9 cellular contexts compared by ENCODE assay signal in the genomic region with DNA sequence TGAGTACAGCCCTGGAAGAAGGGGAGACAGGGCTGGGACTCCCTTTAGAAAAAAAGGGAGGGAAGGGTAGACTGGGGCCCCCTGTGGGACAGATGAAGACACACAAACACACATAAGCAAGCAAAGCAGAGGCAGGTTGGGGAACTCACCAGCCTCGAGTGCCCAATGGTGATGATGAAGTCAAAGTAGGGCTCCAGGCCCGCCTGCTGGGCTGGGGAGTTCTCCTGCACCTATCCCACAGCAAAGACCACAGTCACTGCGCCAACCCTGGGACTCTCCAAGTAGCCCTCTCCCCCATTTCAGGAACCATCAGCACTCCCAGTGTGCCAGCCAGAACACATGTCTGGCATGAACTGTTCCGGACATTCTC. TPM values are rescaled to one million over a fixed set of nuclear protein-coding genes. Genes with fewer than 3 reads are reported as not detected.
DNase-seq lines count a peak whose midpoint lies in the region; ATAC-seq and TF ChIP-seq lines count a peak whose summit lies in the region.
"Had no signal": no experiment of that assay in that cellular context is flagged by ENCODE, and none has a peak within 500 bp of the region (broad histone marks: within the 10 kb centered on the region; RNA-seq: fewer than 3 reads in every experiment).

No MANE protein-coding gene starts in this region.

- intact Hi-C loops in tibial artery (cut with DNase I; ENCODE audit: low total_unique reads): no loop called here

- no peaks in the 10 kb centered on the region for H3K36me3 Mint-ChIP-seq in activated naive CD8-positive, alpha-beta T cell treated with anti-CD3 and anti-CD28 coated beads, Interleukin-2, amount 50 U/mL, for 24 hours (ENCODE audit: low read depth)
- no peaks in the 10 kb centered on the region for H3K36me3 Mint-ChIP-seq in activated naive CD8-positive, alpha-beta T cell treated with anti-CD3 and anti-CD28 coated beads for 36 hours

- ATAC-seq in activated naive CD8-positive, alpha-beta T cell treated with anti-CD3 and anti-CD28 coated beads, Interleukin-2, amount 50 U/mL, for 24 hours: no peak

- no peaks in the 10 kb centered on the region for H3K27me3 Mint-ChIP-seq in activated naive CD8-positive, alpha-beta T cell treated with anti-CD3 and anti-CD28 coated beads, Interleukin-2, amount 50 U/mL, for 24 hours
- no peaks in the 10 kb centered on the region for H3K27me3 Mint-ChIP-seq in activated naive CD8-positive, alpha-beta T cell treated with anti-CD3 and anti-CD28 coated beads for 36 hours

- peaks cover 0 to 53% (median 40%) of the 10 kb centered on the region in 4 donors for H3K4me1 ChIP-seq in tibial artery

- no peaks in the 10 kb centered on the region for H3K27me3 ChIP-seq in tibial artery
- H3K27me3 ChIP-seq: BLaER1 treated with 17β-estradiol and CSF1 and Interleukin-3, amounts not matched to agents 10 nM and 100 nM had no signal

- TF ChIP-seq CTCF in cardiac fibroblast (IDR thresholded peaks at IDR 0.05; ENCODE audit: low read depth, low read length): peak; percentile 7
- TF ChIP-seq CTCF in tibial artery (IDR thresholded peaks at IDR 0.05): no peak

- H3K27ac ChIP-seq in tibial artery: peak overlapping the region; percentile 9 to 17
- H3K27ac ChIP-seq: VCaP had no signal

- no peak for DNase-seq in activated naive CD8-positive, alpha-beta T cell treated with anti-CD3 and anti-CD28 coated beads, Interleukin-2, amount 50 U/mL, for 24 hours
- DNase-seq in activated naive CD8-positive, alpha-beta T cell treated with anti-CD3 and anti-CD28 coated beads for 36 hours: no peak
- DNase-seq in cardiac fibroblast (ENCODE audit: low read depth in 2 of 2) (no peak), tibial artery (no peak), HCEC 1CT (no peak), NCI-H1105 (lab: John Stamatoyannopoulos, UW) (no peak)
- DNase-seq: anterior cingulate cortex had no signal

- peak overlapping the region; percentile 9 for H3K27ac Mint-ChIP-seq in activated naive CD8-positive, alpha-beta T cell treated with anti-CD3 and anti-CD28 coated beads, Interleukin-2, amount 50 U/mL, for 24 hours
- H3K27ac Mint-ChIP-seq in activated naive CD8-positive, alpha-beta T cell treated with anti-CD3 and anti-CD28 coated beads for 36 hours: no peak overlapping the region

- no peak overlapping the region for H3K4me3 Mint-ChIP-seq in activated naive CD8-positive, alpha-beta T cell treated with anti-CD3 and anti-CD28 coated beads, Interleukin-2, amount 50 U/mL, for 24 hours
- no peak overlapping the region for H3K4me3 Mint-ChIP-seq in activated naive CD8-positive, alpha-beta T cell treated with anti-CD3 and anti-CD28 coated beads for 36 hours

- H3K9me3 Mint-ChIP-seq in activated naive CD8-positive, alpha-beta T cell treated with anti-CD3 and anti-CD28 coated beads, Interleukin-2, amount 50 U/mL, for 24 hours: no peaks in the 10 kb centered on the region
- no peaks in the 10 kb centered on the region for H3K9me3 Mint-ChIP-seq in activated naive CD8-positive, alpha-beta T cell treated with anti-CD3 and anti-CD28 coated beads for 36 hours

- no peaks in the 10 kb centered on the region for H3K9me3 ChIP-seq in tibial artery
- H3K9me3 ChIP-seq: BLaER1 treated with 17β-estradiol and CSF1 and Interleukin-3, amounts not matched to agents 10 nM and 100 nM had no signal

- peaks cover 20 to 33% (median 27%) of the 10 kb centered on the region in 3 donors for H3K36me3 ChIP-seq in tibial artery

- H3K4me3 ChIP-seq in cardiac fibroblast (replicated peaks in 1 of 2; ENCODE audit: low read depth in 2 of 2, low read length in 2 of 2) (no peak overlapping the region), tibial artery (no peak overlapping the region)
- H3K4me3 ChIP-seq: BLaER1 treated with 17β-estradiol and CSF1 and Interleukin-3, amounts not matched to agents 10 nM and 100 nM had no signal

- peaks cover 30% of the 10 kb centered on the region for H3K4me1 Mint-ChIP-seq in activated naive CD8-positive, alpha-beta T cell treated with anti-CD3 and anti-CD28 coated beads, Interleukin-2, amount 50 U/mL, for 24 hours
- peaks cover 41% of the 10 kb centered on the region for H3K4me1 Mint-ChIP-seq in activated naive CD8-positive, alpha-beta T cell treated with anti-CD3 and anti-CD28 coated beads for 36 hours

RNA-seq across cellular contexts. Expression of gene GORASP1, which starts 4.1 kb away (rescaled TPM):
- 10 to 100 TPM; 11.5 to 11.9 TPM for total RNA-seq in activated naive CD8-positive, alpha-beta T cell treated with anti-CD3 and anti-CD28 coated beads for 36 hours

RNA-seq across cellular contexts. Expression of gene TTC21A, which starts 4.2 kb away (rescaled TPM):
- under 1 TPM; 0.42 to 0.78 TPM for total RNA-seq in activated naive CD8-positive, alpha-beta T cell treated with anti-CD3 and anti-CD28 coated beads for 36 hours

RNA-seq across cellular contexts. Expression of gene CSRNP1, which starts 50.1 kb away (rescaled TPM):
- 10 to 100 TPM; 53.4 to 54.8 TPM for total RNA-seq in activated naive CD8-positive, alpha-beta T cell treated with anti-CD3 and anti-CD28 coated beads for 36 hours

RNA-seq across cellular contexts. Expression of gene WDR48, which starts 51.5 kb away (rescaled TPM):
- total RNA-seq in activated naive CD8-positive, alpha-beta T cell treated with anti-CD3 and anti-CD28 coated beads for 36 hours: 10 to 100 TPM; 38.4 to 41.0 TPM

RNA-seq across cellular contexts. Expression of gene SCN11A, which starts 51.6 kb away (rescaled TPM):
- under 1 TPM; 0.08 to 0.12 TPM for total RNA-seq in activated naive CD8-positive, alpha-beta T cell treated with anti-CD3 and anti-CD28 coated beads for 36 hours
